Comparison of ENCODE assay signal across 25 cellular contexts in genomic region chr4:176999943-177000543, GRCh38.
DNase-seq lines count a peak whose midpoint lies in the region; ATAC-seq, FAIRE-seq and TF ChIP-seq lines count a peak whose summit lies in the region.
"Had no signal": no experiment of that assay in that cellular context is flagged by ENCODE, and none has a peak within 500 bp of the region (broad histone marks: within the 10 kb centered on the region; RNA-seq: fewer than 3 reads in every experiment).

No MANE protein-coding gene starts in this region.

- no peaks in the 10 kb centered on the region for H3K4me1 ChIP-seq in HepG2 (ENCODE audit: insufficient read depth, low read length)
- H3K4me1 ChIP-seq: BLaER1, stomach, upper lobe of left lung had no signal

- H3K27ac ChIP-seq in epithelial cell of prostate (peak overlapping the region; percentile 82), HepG2 (ENCODE audit: extremely low read length, insufficient read depth, low read length) (no peak overlapping the region)
- H3K27ac ChIP-seq: BLaER1, brain microvascular endothelial cell, coronary artery, stomach, upper lobe of left lung had no signal

- no peaks in the 10 kb centered on the region for H3K79me2 ChIP-seq in HepG2 (ENCODE audit: insufficient read depth, low read length)

- intact Hi-C loops in HepG2 (cut with micrococcal nuclease; ENCODE audit: unreplicated experiment), result no loop called here

- no peaks in the 10 kb centered on the region for H3K27me3 ChIP-seq in HepG2 (ENCODE audit: control insufficient read depth in 1 of 2, insufficient read depth in 2 of 2, low read length in 2 of 2)
- H3K27me3 ChIP-seq: BLaER1, brain microvascular endothelial cell, stomach, upper lobe of left lung had no signal

- no peak for TF ChIP-seq EP300 in HepG2 (IDR thresholded peaks at IDR 0.05; ENCODE audit: low read depth in 2 of 2, low read length in 2 of 2)
- no peak for TF ChIP-seq EP300 in HepG2 (CRISPR knock-in tag; IDR thresholded peaks at IDR 0.05; ENCODE audit: borderline replicate concordance)

- no peak for FAIRE-seq in HepG2 (lab: Jason Lieb, UNC)
- FAIRE-seq: D721Med, frontal cortex, small intestine had no signal

- no TSS peak for BruUV-seq in HepG2 (replicated peaks; lab: Mats Ljungman, UMichigan)

- WGBS in HepG2 (ENCODE audit: low lambda C conversion rate), result 49% methylated on average over 2 of the region's 2 CpGs

- no peak for TF ChIP-seq RAD21 in HepG2 (CRISPR knock-in tag; IDR thresholded peaks at IDR 0.05)

- CTCF ChIA-PET in HepG2 (lab: Yijun Ruan, JAX; ENCODE audit: low intra/inter-chr PET ratio, low total read pairs), result no interaction called here

- H4K20me1 ChIP-seq in HepG2 (ENCODE audit: insufficient read depth, low read length), result no peaks in the 10 kb centered on the region
- H4K20me1 ChIP-seq: BLaER1 had no signal

- no peak overlapping the region for H3K4me3 ChIP-seq in HepG2 (replicated peaks in 1 of 3; ENCODE audit: insufficient read depth in 1 of 3, low read depth in 2 of 3, low read length in 3 of 3)
- H3K4me3 ChIP-seq: BLaER1, coronary artery, stomach, upper lobe of left lung had no signal

- POLR2A ChIA-PET in HepG2 (lab: Yijun Ruan, JAX), result no interaction called here

- H3K9me3 ChIP-seq in HepG2 (ENCODE audit: low read length), result no peaks in the 10 kb centered on the region
- H3K9me3 ChIP-seq: BLaER1, stomach, upper lobe of left lung had no signal

- in situ Hi-C loops in HepG2 (cut with HindIII; ENCODE audit: extremely low pct_ligation_motif_present, low pct_unique_long_range_greater_than_20kb), result no loop called here

- TF ChIP-seq CTCF in HepG2 (CRISPR knock-in tag; IDR thresholded peaks at IDR 0.05), result no peak

- DNase-seq in NCI-H1417 (lab: John Stamatoyannopoulos, UW) (peak in 2 of 3 experiments; percentile 11 to 62), NCI-H1417 treated with DMSO at 0.1 percent for 48 hours (lab: John Stamatoyannopoulos, UW) (no peak), NCI-H748 (lab: John Stamatoyannopoulos, UW; ENCODE audit: unreplicated experiment) (peak; percentile 87), epithelial cell of prostate (ENCODE audit: low read depth, low spot score) (no peak), NK-92 (lab: John Stamatoyannopoulos, UW; ENCODE audit: unreplicated experiment) (no peak), NCI-H1436 treated with DMSO at 0.1 percent for 48 hours (lab: John Stamatoyannopoulos, UW) (no peak), HepG2 (ENCODE audit: low spot score) (no peak)
- DNase-seq in activated CD4-positive, alpha-beta T cell treated with anti-CD3 and anti-CD28 coated beads, Interleukin-2, amount 50 U/mL, for 48 hours, result no peak
- DNase-seq: 8988T; activated CD4-positive, alpha-beta T cell treated with anti-CD3 and anti-CD28 coated beads for 48 hours; activated CD8-positive, alpha-beta memory T cell treated with anti-CD3 and anti-CD28 coated beads, Interleukin-2, amount 50 U/mL, for 4 hours; activated effector memory CD4-positive, alpha-beta T cell treated with anti-CD3 and anti-CD28 coated beads, Interleukin-2, amount 50 U/mL, for 16 hours; brain microvascular endothelial cell; GDM1; H7; left colon; midbrain; small intestine; stimulated activated CD4-positive, alpha-beta T cell treated with anti-CD3 and anti-CD28 coated beads, Interleukin-2, amount 100 ng/mL, for 48 hours; stomach; upper lobe of left lung had no signal

- no peak overlapping the region for H3K4me2 ChIP-seq in HepG2 (ENCODE audit: low read depth, low read length)
- H3K4me2 ChIP-seq: BLaER1 had no signal

- no peak overlapping the region for H2AFZ ChIP-seq in HepG2 (ENCODE audit: low read length)

- no peak for TF ChIP-seq POLR2A in HepG2 (IDR thresholded peaks at IDR 0.05; ENCODE audit: insufficient read depth in 1 of 2, low read depth in 2 of 2, low read length in 2 of 2)

- no peaks in the 10 kb centered on the region for H3K36me3 ChIP-seq in HepG2 (replicated peaks in 1 of 2; ENCODE audit: control insufficient read depth in 1 of 2, insufficient read depth in 2 of 2, low read length in 2 of 2)
- H3K36me3 ChIP-seq: BLaER1, brain microvascular endothelial cell, stomach, upper lobe of left lung had no signal

- no peak overlapping the region for H3K9ac ChIP-seq in HepG2 (ENCODE audit: insufficient read depth, low read depth, low read length)
- H3K9ac ChIP-seq: BLaER1 had no signal

- no peak for ATAC-seq in HepG2
- ATAC-seq: left colon had no signal

TF ChIP-seq in HepG2, 621 proteins besides CTCF, POLR2A, EP300 and RAD21:
- TF ChIP-seq SMC3 (IDR thresholded peaks at IDR 0.05; ENCODE audit: low read length), result no peak

Comparison
In these comparisons a context has a peak if more than half of its experiments do, and no peak if none do; other contexts are left out.
1. DNase-seq: peak in NCI-H1417 (2 of 3) and NCI-H748 (single experiment); none in NCI-H1417 treated with DMSO at 0.1 percent for 48 hours (single experiment), epithelial cell of prostate (single experiment), NK-92 (single experiment), activated CD4-positive, alpha-beta T cell treated with anti-CD3 and anti-CD28 coated beads, Interleukin-2, amount 50 U/mL, for 48 hours (0 of 2), NCI-H1436 treated with DMSO at 0.1 percent for 48 hours (single experiment) and HepG2 (single experiment).